8 cellular contexts compared by ENCODE assay signal in the genomic region with DNA sequence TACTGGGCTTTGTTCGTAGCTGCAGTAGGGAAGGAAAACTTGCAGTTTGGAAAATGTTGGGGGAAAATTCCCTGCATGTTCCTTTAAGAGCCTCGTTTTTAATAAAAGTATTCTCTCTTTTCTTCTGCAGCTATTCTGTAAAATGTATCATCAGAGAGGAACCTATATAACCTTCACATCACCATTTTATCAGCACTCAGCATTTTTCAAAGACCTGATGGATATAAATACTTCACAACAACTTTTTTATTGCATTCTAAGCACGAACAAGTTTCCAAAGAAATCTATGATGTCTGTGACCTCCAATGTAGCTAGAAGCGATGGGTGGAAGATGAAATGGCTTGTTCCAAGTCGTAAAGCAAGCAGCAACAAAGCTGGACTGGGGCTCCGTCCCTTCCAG.
"Had no signal": no experiment of that assay in that cellular context is flagged by ENCODE, and none has a peak within 500 bp of the region (broad histone marks: within the 10 kb centered on the region; RNA-seq: fewer than 3 reads in every experiment).

No MANE protein-coding gene starts in this region.

- H3K4me2 ChIP-seq: GM23338 had no signal

- H3K27ac ChIP-seq: HL-60 had no signal

- H2AFZ ChIP-seq: GM23338 had no signal

- FAIRE-seq: H1, H54 had no signal

- ATAC-seq: GM23338 had no signal

- H3K4me3 ChIP-seq: GM23338 had no signal

- DNase-seq: H9, HCEC 1CT, HFFc6, KG1 had no signal
